In the genomic region with DNA sequence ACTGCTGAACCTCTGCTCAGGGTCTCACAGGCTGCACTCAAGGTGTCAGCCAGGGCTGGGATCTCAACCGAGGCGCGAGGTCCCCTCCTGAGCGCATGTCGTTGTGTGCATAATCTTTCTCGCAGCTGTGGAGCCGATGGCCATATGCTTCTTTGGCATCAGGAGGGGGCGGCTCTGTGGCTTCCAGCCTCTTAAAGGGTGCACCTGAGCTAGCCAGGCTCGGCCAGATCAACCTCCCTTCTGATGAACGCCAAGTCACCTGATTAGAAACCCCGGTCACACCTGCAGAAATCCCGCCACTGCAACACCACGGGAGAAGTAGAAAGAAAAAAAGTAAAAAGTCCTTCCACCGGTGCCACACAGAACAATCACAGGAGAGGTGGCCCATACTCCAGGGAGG, we compare ENCODE assay signal across 1 cellular context.
TF ChIP-seq lines count a peak whose summit lies in the region.

No MANE protein-coding gene starts in this region.

TF ChIP-seq in GM12878, 131 proteins besides CTCF, POLR2A, EP300 and RAD21:
- TF ChIP-seq SMARCA5 (IDR thresholded peaks at IDR 0.05) (no peak), EED (IDR thresholded peaks at IDR 0.05; ENCODE audit: low read depth) (no peak), KDM1A (IDR thresholded peaks at IDR 0.05; ENCODE audit: borderline replicate concordance) (no peak), MEF2B (IDR thresholded peaks at IDR 0.05; ENCODE audit: partially characterized antibody, poor library complexity, severe bottlenecking) (no peak), EZH2 (IDR thresholded peaks at IDR 0.05; ENCODE audit: borderline replicate concordance, control insufficient read depth, low read depth, low read length) (no peak), PAX8 (IDR thresholded peaks at IDR 0.05) (no peak), POLR2AphosphoS2 (IDR thresholded peaks at IDR 0.05; ENCODE audit: low read depth, low read length) (no peak)
- TF ChIP-seq, protein P1, sequence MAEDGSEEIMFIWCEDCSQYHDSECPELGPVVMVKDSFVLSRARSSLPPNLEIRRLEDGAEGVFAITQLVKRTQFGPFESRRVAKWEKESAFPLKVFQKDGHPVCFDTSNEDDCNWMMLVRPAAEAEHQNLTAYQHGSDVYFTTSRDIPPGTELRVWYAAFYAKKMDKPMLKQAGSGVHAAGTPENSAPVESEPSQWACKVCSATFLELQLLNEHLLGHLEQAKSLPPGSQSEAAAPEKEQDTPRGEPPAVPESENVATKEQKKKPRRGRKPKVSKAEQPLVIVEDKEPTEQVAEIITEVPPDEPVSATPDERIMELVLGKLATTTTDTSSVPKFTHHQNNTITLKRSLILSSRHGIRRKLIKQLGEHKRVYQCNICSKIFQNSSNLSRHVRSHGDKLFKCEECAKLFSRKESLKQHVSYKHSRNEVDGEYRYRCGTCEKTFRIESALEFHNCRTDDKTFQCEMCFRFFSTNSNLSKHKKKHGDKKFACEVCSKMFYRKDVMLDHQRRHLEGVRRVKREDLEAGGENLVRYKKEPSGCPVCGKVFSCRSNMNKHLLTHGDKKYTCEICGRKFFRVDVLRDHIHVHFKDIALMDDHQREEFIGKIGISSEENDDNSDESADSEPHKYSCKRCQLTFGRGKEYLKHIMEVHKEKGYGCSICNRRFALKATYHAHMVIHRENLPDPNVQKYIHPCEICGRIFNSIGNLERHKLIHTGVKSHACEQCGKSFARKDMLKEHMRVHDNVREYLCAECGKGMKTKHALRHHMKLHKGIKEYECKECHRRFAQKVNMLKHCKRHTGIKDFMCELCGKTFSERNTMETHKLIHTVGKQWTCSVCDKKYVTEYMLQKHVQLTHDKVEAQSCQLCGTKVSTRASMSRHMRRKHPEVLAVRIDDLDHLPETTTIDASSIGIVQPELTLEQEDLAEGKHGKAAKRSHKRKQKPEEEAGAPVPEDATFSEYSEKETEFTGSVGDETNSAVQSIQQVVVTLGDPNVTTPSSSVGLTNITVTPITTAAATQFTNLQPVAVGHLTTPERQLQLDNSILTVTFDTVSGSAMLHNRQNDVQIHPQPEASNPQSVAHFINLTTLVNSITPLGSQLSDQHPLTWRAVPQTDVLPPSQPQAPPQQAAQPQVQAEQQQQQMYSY (CRISPR knock-in tag; IDR thresholded peaks at IDR 0.05): no peak
TF ChIP-seq in GM12878: peak in this region for 0.
